In genomic region chr10:9792181-9792580, GRCh38 we compare ENCODE assay signal across 23 cellular contexts.
DNase-seq lines count a peak whose midpoint lies in the region; ATAC-seq, FAIRE-seq and TF ChIP-seq lines count a peak whose summit lies in the region.
"Had no signal": no experiment of that assay in that cellular context is flagged by ENCODE, and none has a peak within 500 bp of the region (broad histone marks: within the 10 kb centered on the region; RNA-seq: fewer than 3 reads in every experiment).

No MANE protein-coding gene starts in this region.

- in situ Hi-C loops in astrocyte of the cerebellum (cut with HindIII; ENCODE audit: low sequenced_read_pairs) = no loop called here

- ATAC-seq in HG03196 (IDR thresholded peaks at IDR 0.05; ENCODE audit: unreplicated experiment) (no peak), GM18907 (IDR thresholded peaks at IDR 0.05; ENCODE audit: unreplicated experiment) (no peak)

- H3K4me3 ChIP-seq in astrocyte of the cerebellum (ENCODE audit: low read depth, low read length) = no peak overlapping the region
- H3K4me3 ChIP-seq: lung, SK-N-MC had no signal

- FAIRE-seq in urothelium cell line (lab: Jason Lieb, UNC) = no peak
- FAIRE-seq: D721Med, GM12892, kidney had no signal

- no peak for TF ChIP-seq CTCF in astrocyte of the cerebellum (IDR thresholded peaks at IDR 0.05; ENCODE audit: low read depth, low read length, missing control alignments)

- DNase-seq in HPDE6-E6E7 (ENCODE audit: extremely low spot score) (peak; percentile 1), astrocyte of the cerebellum (ENCODE audit: low read depth) (peak; percentile 2), iPS-NIHi7 (ENCODE audit: extremely low spot score) (peak; percentile 12), urothelium cell line (ENCODE audit: low spot score) (peak; percentile 40), NCI-H1436 treated with DMSO at 0.1 percent for 48 hours (lab: John Stamatoyannopoulos, UW) (no peak)
- DNase-seq: activated CD4-positive, alpha-beta T cell treated with anti-CD3 and anti-CD28 coated beads, Interleukin-2, amount 50 U/mL, for 48 hours; activated CD4-positive, CD25-positive, alpha-beta regulatory T cell; activated CD8-positive, alpha-beta memory T cell treated with anti-CD3 and anti-CD28 coated beads, Interleukin-2, amount 50 U/mL, for 4 hours; aorta; CD4-positive, CD25-positive, alpha-beta regulatory T cell; GOT3; kidney; NCI-H1105 treated with DMSO at 0.1 percent for 48 hours; NCI-H2029 treated with DMSO at 0.1 percent for 48 hours; NCI-H2227 treated with DMSO at 0.1 percent for 48 hours; NCI-H774; substantia nigra had no signal
